Comparison of ENCODE assay signal across 8 cellular contexts in genomic region chr22:25702046-25702445, GRCh38. TPM values are rescaled to one million over a fixed set of nuclear protein-coding genes. Genes with fewer than 3 reads are reported as not detected.
DNase-seq lines count a peak whose midpoint lies in the region; ATAC-seq and TF ChIP-seq lines count a peak whose summit lies in the region.

No MANE protein-coding gene starts in this region.

- peaks cover 0 to 54% of the 10 kb centered on the region in 2 experiments; a peak in 2 of 4 replicates for H3K4me1 ChIP-seq in SK-N-SH (ENCODE audit: control insufficient read depth in 1 of 2, insufficient read depth in 2 of 2, low read depth in 1 of 2, low read length in 1 of 2)
- peaks cover 0 to 15% (median 7%) of the 10 kb centered on the region in 3 donors for H3K4me1 ChIP-seq in gastroesophageal sphincter

- no peaks in the 10 kb centered on the region for H3K9me3 ChIP-seq in SK-N-SH
- no peaks in the 10 kb centered on the region for H3K9me3 ChIP-seq in gastroesophageal sphincter

- H3K79me2 ChIP-seq in SK-N-SH (ENCODE audit: insufficient read depth) = no peaks in the 10 kb centered on the region

- H4K20me1 ChIP-seq in SK-N-SH (ENCODE audit: insufficient read depth) = no peaks in the 10 kb centered on the region

- DNase-seq in AG04449 (ENCODE audit: low read depth, low spot score) = no peak
- DNase-seq in HCEC 1CT = peak; percentile 2
- peak; percentile 61 for DNase-seq in SK-N-SH
- DNase-seq in stimulated activated CD4-positive, alpha-beta T cell treated with anti-CD3 and anti-CD28 coated beads, Interleukin-12 subunit alpha, Interleukin-12 subunit beta, amount 100 ng/mL, for 4 hours = no peak

- TF ChIP-seq EP300 in SK-N-SH (IDR thresholded peaks at IDR 0.05; ENCODE audit: borderline replicate concordance in 1 of 2, low read depth in 1 of 2, low read length in 1 of 2) = peak in 1 of 2 experiments; percentile 74; a peak in 2 of 4 replicates
- no peak for TF ChIP-seq EP300 in gastroesophageal sphincter (IDR thresholded peaks at IDR 0.05)

- peak; percentile 10 for TF ChIP-seq CTCF in AG04449 (IDR thresholded peaks at IDR 0.05; ENCODE audit: insufficient read depth, low read length, missing control alignments)
- peak; percentile 71 for TF ChIP-seq CTCF in SK-N-SH (IDR thresholded peaks at IDR 0.05)
- TF ChIP-seq CTCF in gastroesophageal sphincter (IDR thresholded peaks at IDR 0.05) = peak; percentile 12 to 55 (median 46)

- peak; percentile 90 for TF ChIP-seq RAD21 in SK-N-SH (IDR thresholded peaks at IDR 0.05; ENCODE audit: low read length)

- H3K9ac ChIP-seq in SK-N-SH = no peak overlapping the region

- ATAC-seq in gastroesophageal sphincter (no peak), GM19324 (IDR thresholded peaks at IDR 0.05; ENCODE audit: low FRiP score, unreplicated experiment) (no peak), HG02759 (IDR thresholded peaks at IDR 0.05; ENCODE audit: unreplicated experiment) (no peak), HG02798 (IDR thresholded peaks at IDR 0.05; ENCODE audit: poor library complexity, unreplicated experiment) (no peak)

- H2AFZ ChIP-seq in SK-N-SH (ENCODE audit: low read depth) = no peak overlapping the region

- no peak overlapping the region for H3K4me2 ChIP-seq in SK-N-SH

- POLR2A ChIA-PET in AG04449 (lab: Yijun Ruan, JAX) (no interaction called here), SK-N-SH (lab: Yijun Ruan, JAX) (interaction anchor here (1.2 kb wide), 1 partner anchor 71 kb away, joined by 4 read pairs; no protein-coding TSS in a partner anchor)

- no peak overlapping the region for H3K4me3 ChIP-seq in AG04449 (ENCODE audit: low read depth, low read length)
- H3K4me3 ChIP-seq in SK-N-SH (ENCODE audit: low read depth in 2 of 2, low read length in 1 of 2) = no peak overlapping the region
- H3K4me3 ChIP-seq in gastroesophageal sphincter = no peak overlapping the region

- TF ChIP-seq POLR2A in gastroesophageal sphincter (IDR thresholded peaks at IDR 0.05) = no peak

- no peaks in the 10 kb centered on the region for H3F3A ChIP-seq in SK-N-SH (replicated peaks; ENCODE audit: insufficient read depth)

- no peaks in the 10 kb centered on the region for H3K9me2 ChIP-seq in SK-N-SH

- CTCF ChIA-PET in AG04449 (lab: Yijun Ruan, JAX) = interaction anchor here (0.7 to 3.8 kb wide), 9 partner anchors 9 to 499 kb away, joined by 3 to 32 read pairs (median 4); no protein-coding TSS in a partner anchor
- CTCF ChIA-PET in SK-N-SH (lab: Yijun Ruan, JAX) = interaction anchor here (0.6 to 4.9 kb wide), 26 partner anchors 11 to 500 kb away, joined by 3 to 44 read pairs (median 4); partner anchors contain the start of gene GRK3

- H3K27ac ChIP-seq in SK-N-SH (ENCODE audit: low read depth in 2 of 2, low read length in 1 of 2) (peak overlapping the region in 1 of 2 experiments; percentile 93; a peak in 3 of 4 replicates), gastroesophageal sphincter (no peak overlapping the region)

- H3K27me3 ChIP-seq in SK-N-SH (ENCODE audit: insufficient read depth) = no peaks in the 10 kb centered on the region
- H3K27me3 ChIP-seq in gastroesophageal sphincter = no peaks in the 10 kb centered on the region

- H3K36me3 ChIP-seq in SK-N-SH (replicated peaks in 1 of 2; ENCODE audit: control insufficient read depth in 1 of 2, insufficient read depth in 2 of 2, low read length in 1 of 2) (peaks cover 0 to 16% of the 10 kb centered on the region in 2 experiments), gastroesophageal sphincter (peaks cover 0 to 16% of the 10 kb centered on the region in 2 donors)

TF ChIP-seq in SK-N-SH, 30 proteins besides CTCF, POLR2A, EP300 and RAD21 (continues in another document):
- TF ChIP-seq USF1 (IDR thresholded peaks at IDR 0.05; ENCODE audit: borderline replicate concordance, low read depth) (no peak), MXI1 (IDR thresholded peaks at IDR 0.05; ENCODE audit: low read depth, low read length) (no peak), FOXM1 (IDR thresholded peaks at IDR 0.05; ENCODE audit: low read depth) (no peak), GATA2 (CRISPR knock-in tag; IDR thresholded peaks at IDR 0.05) (peak; percentile 42; the same call in 1 of the 2 replicates), JUND (IDR thresholded peaks at IDR 0.05) (no peak), NRF1 (IDR thresholded peaks at IDR 0.05; ENCODE audit: low read depth, low read length) (no peak), NFIC (IDR thresholded peaks at IDR 0.05; ENCODE audit: borderline replicate concordance) (no peak), EZH2phosphoT487 (IDR thresholded peaks at IDR 0.05; ENCODE audit: borderline replicate concordance, low read depth) (no peak), TCF12 (IDR thresholded peaks at IDR 0.05) (peak; percentile 13; the same call in 1 of the 2 replicates), RFX5 (IDR thresholded peaks at IDR 0.05; ENCODE audit: low read length) (no peak), GABPA (IDR thresholded peaks at IDR 0.05; ENCODE audit: low read depth) (no peak), SIN3A (IDR thresholded peaks at IDR 0.05; ENCODE audit: borderline replicate concordance, low read depth, low read length) (no peak), FOXJ3 (CRISPR knock-in tag; IDR thresholded peaks at IDR 0.05) (0 out of 2 replicates have a peak, but pooled peaks have one; percentile 15), TEAD4 (IDR thresholded peaks at IDR 0.05; ENCODE audit: borderline replicate concordance, insufficient read depth) (no peak), TAF1 (IDR thresholded peaks at IDR 0.05; ENCODE audit: borderline replicate concordance, low read depth, low read length) (no peak), POLR2AphosphoS5 (IDR thresholded peaks at IDR 0.05; ENCODE audit: low read depth, low read length) (no peak), ELF1 (IDR thresholded peaks at IDR 0.05) (no peak), RXRA (IDR thresholded peaks at IDR 0.05; ENCODE audit: borderline replicate concordance, low read depth) (no peak), IRF3 (IDR thresholded peaks at IDR 0.05; ENCODE audit: low read depth, low read length) (no peak), PBX3 (IDR thresholded peaks at IDR 0.05) (no peak), MEF2A (IDR thresholded peaks at IDR 0.05; ENCODE audit: borderline replicate concordance, low read depth) (no peak), CHD2 (IDR thresholded peaks at IDR 0.05; ENCODE audit: low read length, partially characterized antibody) (peak; percentile 39), SMC3 (IDR thresholded peaks at IDR 0.05; ENCODE audit: low read depth, low read length) (peak; percentile 59), YY1 (IDR thresholded peaks at IDR 0.05; ENCODE audit: low read depth) (no peak), FOSL2 (IDR thresholded peaks at IDR 0.05; ENCODE audit: borderline replicate concordance, low read depth) (no peak), RCOR1 (IDR thresholded peaks at IDR 0.05; ENCODE audit: low read length) (peak; percentile 73; the same call in 1 of the 2 replicates)
- TF ChIP-seq, protein P1, sequence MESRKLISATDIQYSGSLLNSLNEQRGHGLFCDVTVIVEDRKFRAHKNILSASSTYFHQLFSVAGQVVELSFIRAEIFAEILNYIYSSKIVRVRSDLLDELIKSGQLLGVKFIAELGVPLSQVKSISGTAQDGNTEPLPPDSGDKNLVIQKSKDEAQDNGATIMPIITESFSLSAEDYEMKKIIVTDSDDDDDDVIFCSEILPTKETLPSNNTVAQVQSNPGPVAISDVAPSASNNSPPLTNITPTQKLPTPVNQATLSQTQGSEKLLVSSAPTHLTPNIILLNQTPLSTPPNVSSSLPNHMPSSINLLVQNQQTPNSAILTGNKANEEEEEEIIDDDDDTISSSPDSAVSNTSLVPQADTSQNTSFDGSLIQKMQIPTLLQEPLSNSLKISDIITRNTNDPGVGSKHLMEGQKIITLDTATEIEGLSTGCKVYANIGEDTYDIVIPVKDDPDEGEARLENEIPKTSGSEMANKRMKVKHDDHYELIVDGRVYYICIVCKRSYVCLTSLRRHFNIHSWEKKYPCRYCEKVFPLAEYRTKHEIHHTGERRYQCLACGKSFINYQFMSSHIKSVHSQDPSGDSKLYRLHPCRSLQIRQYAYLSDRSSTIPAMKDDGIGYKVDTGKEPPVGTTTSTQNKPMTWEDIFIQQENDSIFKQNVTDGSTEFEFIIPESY (IDR thresholded peaks at IDR 0.05; ENCODE audit: borderline replicate concordance, low read depth) = no peak

RNA-seq across cellular contexts. Expression of gene MYO18B, which starts 39.9 kb away (rescaled TPM):
- 0.05 and 0.10 TPM in 2 replicates for polyA plus RNA-seq in SK-N-SH (2012; rRNA removed)
- 0.04 TPM in 2 replicates for polyA plus RNA-seq in SK-N-SH (2012; cell fraction: cytosol; rRNA removed)
- 0.26 TPM in 2 replicates for polyA plus RNA-seq in SK-N-SH (2012; cell fraction: nucleus; rRNA removed)
- 1 to 10 TPM in 2 of 4 donors, under 1 TPM in 1, not detected in 1; 0.19 to 6.9 (median 1.4) TPM for total RNA-seq in gastroesophageal sphincter

Comparison
In these comparisons a context has a peak if more than half of its experiments do, and no peak if none do; other contexts are left out.
1. DNase-seq: peak in HCEC 1CT (single experiment) and SK-N-SH (single experiment); none in AG04449 (single experiment) and stimulated activated CD4-positive, alpha-beta T cell treated with anti-CD3 and anti-CD28 coated beads, Interleukin-12 subunit alpha, Interleukin-12 subunit beta, amount 100 ng/mL, for 4 hours (single experiment).
2. CTCF ChIP-seq: peak in every context shown above with its lines; median percentile 71 in SK-N-SH; 46 in gastroesophageal sphincter; 10 in AG04449.